Comparison of ENCODE assay signal across 9 cellular contexts in the genomic region with DNA sequence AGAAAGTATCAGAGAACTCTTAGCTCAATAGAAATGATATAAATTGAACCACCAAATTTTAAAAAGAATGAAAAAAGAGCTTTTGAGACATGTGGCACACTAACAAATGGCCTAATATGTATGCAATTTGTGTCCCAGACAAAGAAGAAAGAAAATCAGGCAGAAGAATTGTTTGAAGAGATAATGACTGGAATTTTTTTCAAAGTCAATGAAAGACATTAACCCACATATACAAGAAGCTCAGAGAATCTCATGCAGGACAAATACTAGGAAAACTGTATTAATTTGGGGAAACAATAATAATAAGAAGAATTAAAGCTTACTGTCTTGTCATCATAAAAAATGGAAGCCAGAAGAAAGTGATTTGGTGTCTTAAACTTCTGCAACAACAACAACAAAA.
"Had no signal": no experiment of that assay in that cellular context is flagged by ENCODE, and none has a peak within 500 bp of the region (broad histone marks: within the 10 kb centered on the region; RNA-seq: fewer than 3 reads in every experiment).

No MANE protein-coding gene starts in this region.

- ATAC-seq: HepG2 had no signal

- H3K27ac ChIP-seq: HL-60, KMS-11 had no signal

- H3K4me3 Mint-ChIP-seq: IgD-negative memory B cell had no signal

- H3K9me3 Mint-ChIP-seq: IgD-negative memory B cell had no signal

- H3K27me3 Mint-ChIP-seq: IgD-negative memory B cell had no signal

- H3K27ac Mint-ChIP-seq: IgD-negative memory B cell had no signal

- H3K4me2 ChIP-seq: KMS-11 had no signal

- H3K36me3 Mint-ChIP-seq: IgD-negative memory B cell had no signal

- H3K4me1 Mint-ChIP-seq: IgD-negative memory B cell had no signal

- FAIRE-seq: HepG2, HTR-8/SVneo had no signal

- DNase-seq: IMR-90, Karpas-422, KBM-7, KG1 had no signal

- H3K9ac ChIP-seq: KMS-11 had no signal
